Comparison of ENCODE assay signal across 7 cellular contexts in genomic region chr17:44210342-44211192, GRCh38.
DNase-seq lines count a peak whose midpoint lies in the region; ATAC-seq and FAIRE-seq lines count a peak whose summit lies in the region.

No MANE protein-coding gene starts in this region.

- no peaks in the 10 kb centered on the region for H3K9me3 ChIP-seq in endocrine pancreas (ENCODE audit: control insufficient read depth, low read length)

- peaks cover 2% of the 10 kb centered on the region for H3K36me3 ChIP-seq in endocrine pancreas (ENCODE audit: control insufficient read depth, insufficient read depth, low read length)

- H3K27me3 ChIP-seq in endocrine pancreas (ENCODE audit: control insufficient read depth, insufficient read depth, low read length) = no peaks in the 10 kb centered on the region

- no peak overlapping the region for H3K4me3 ChIP-seq in endocrine pancreas (ENCODE audit: control insufficient read depth, insufficient read depth, low read length)

- peak; percentile 76 for ATAC-seq in HG03039 (IDR thresholded peaks at IDR 0.05; ENCODE audit: unreplicated experiment)

- DNase-seq in GM18507 (ENCODE audit: extremely low spot score, insufficient read length, low read depth) (peak; percentile 86), NCI-H748 treated with DMSO at 0.1 percent for 48 hours (lab: John Stamatoyannopoulos, UW) (peak; percentile 63), midbrain (lab: John Stamatoyannopoulos, UW) (peak; percentile 92)
- peak; percentile 96 for DNase-seq in activated CD8-positive, alpha-beta memory T cell treated with anti-CD3 and anti-CD28 coated beads for 24 hours
- DNase-seq in stimulated activated CD8-positive, alpha-beta memory T cell treated with anti-CD3 and anti-CD28 coated beads, Interleukin-2, amount 100 ng/mL, for 48 hours (ENCODE audit: low read depth in 2 of 2) = peak; percentile 89 to 90

- FAIRE-seq in GM18507 (lab: Jason Lieb, UNC) = peak; percentile 93

- H3K4me1 ChIP-seq in endocrine pancreas (ENCODE audit: control insufficient read depth, insufficient read depth, low read length) = no peaks in the 10 kb centered on the region

- peak overlapping the region; percentile 34 for H3K9ac ChIP-seq in endocrine pancreas (ENCODE audit: control insufficient read depth, insufficient read depth, low read length)
